In genomic region chr5:73312146-73312871, GRCh38 we compare ENCODE assay signal across 9 cellular contexts.
DNase-seq lines count a peak whose midpoint lies in the region; ATAC-seq and TF ChIP-seq lines count a peak whose summit lies in the region.
"Had no signal": no experiment of that assay in that cellular context is flagged by ENCODE, and none has a peak within 500 bp of the region (broad histone marks: within the 10 kb centered on the region; RNA-seq: fewer than 3 reads in every experiment).

No MANE protein-coding gene starts in this region.

- peak; percentile 63 for TF ChIP-seq CTCF in fibroblast of the aortic adventitia (IDR thresholded peaks at IDR 0.05; ENCODE audit: insufficient read depth, low read length)

- H3K9ac ChIP-seq in subcutaneous abdominal adipose tissue (ENCODE audit: low read length in 5 of 5): no peak overlapping the region

- no peaks in the 10 kb centered on the region for H3K9me3 Mint-ChIP-seq in activated T-cell treated with anti-CD3 and anti-CD28 coated beads, Interleukin-2, amount 50 U/mL, for 72 hours

- H3K36me3 Mint-ChIP-seq in activated T-cell treated with anti-CD3 and anti-CD28 coated beads, Interleukin-2, amount 50 U/mL, for 72 hours (ENCODE audit: insufficient read depth in 2 of 2): no peaks in the 10 kb centered on the region
- H3K36me3 Mint-ChIP-seq: IgD-negative memory B cell had no signal

- peaks cover 0 to 27% (median 18%) of the 10 kb centered on the region in 5 donors for H3K4me1 ChIP-seq in subcutaneous abdominal adipose tissue (ENCODE audit: control insufficient read depth in 5 of 5, insufficient read depth in 5 of 5, low read length in 5 of 5)

- DNase-seq in activated T-cell treated with anti-CD3 and anti-CD28 coated beads, Interleukin-2, amount 50 U/mL, for 72 hours: peak; percentile 31 to 51
- DNase-seq in activated T-cell treated with anti-CD3 and anti-CD28 coated beads for 4 hours (no peak), fibroblast of the aortic adventitia (ENCODE audit: low read depth) (peak; percentile 89), SKM-1 treated with dmso at 0.1 percent for 144 hours (lab: John Stamatoyannopoulos, UW; ENCODE audit: unreplicated experiment) (no peak), NCI-H128 (lab: John Stamatoyannopoulos, UW; ENCODE audit: unreplicated experiment) (no peak)

- no peaks in the 10 kb centered on the region for H3K36me3 ChIP-seq in subcutaneous abdominal adipose tissue (ENCODE audit: control insufficient read depth in 5 of 5, insufficient read depth in 5 of 5, low read length in 5 of 5)

- H3K27ac ChIP-seq in subcutaneous abdominal adipose tissue (ENCODE audit: low read depth, low read length): peak overlapping the region; percentile 3

- H3K4me3 Mint-ChIP-seq in activated T-cell treated with anti-CD3 and anti-CD28 coated beads, Interleukin-2, amount 50 U/mL, for 72 hours: no peak overlapping the region
- H3K4me3 Mint-ChIP-seq: IgD-negative memory B cell had no signal

- peaks cover 95% of the 10 kb centered on the region for H3K27me3 Mint-ChIP-seq in activated T-cell treated with anti-CD3 and anti-CD28 coated beads, Interleukin-2, amount 50 U/mL, for 72 hours (ENCODE audit: low read depth)

- H3K4me3 ChIP-seq in fibroblast of the aortic adventitia (ENCODE audit: low read depth, low read length) (no peak overlapping the region), subcutaneous abdominal adipose tissue (ENCODE audit: low read depth in 1 of 5, low read length in 5 of 5) (peak overlapping the region in 1 of 5 donors; percentile 45)

- H3K27me3 ChIP-seq in subcutaneous abdominal adipose tissue (ENCODE audit: control insufficient read depth in 5 of 5, insufficient read depth in 4 of 5, low read length in 5 of 5): peaks cover 0 to 23% (median 0%) of the 10 kb centered on the region in 5 donors

- H3K27ac Mint-ChIP-seq in activated T-cell treated with anti-CD3 and anti-CD28 coated beads, Interleukin-2, amount 50 U/mL, for 72 hours: no peak overlapping the region
- H3K27ac Mint-ChIP-seq: IgD-negative memory B cell had no signal

- peaks cover 17% of the 10 kb centered on the region for H3K4me1 Mint-ChIP-seq in activated T-cell treated with anti-CD3 and anti-CD28 coated beads, Interleukin-2, amount 50 U/mL, for 72 hours (ENCODE audit: low read depth)
- H3K4me1 Mint-ChIP-seq: IgD-negative memory B cell had no signal

- peak; percentile 78 to 91 for ATAC-seq in activated T-cell treated with anti-CD3 and anti-CD28 coated beads, Interleukin-2, amount 50 U/mL, for 72 hours (replicated peaks in 1 of 2)
- ATAC-seq in SK-N-SH treated with all-trans-retinoic acid at 6 μM for 48 hours (peak; percentile 60), GM19467 (IDR thresholded peaks at IDR 0.05; ENCODE audit: unreplicated experiment) (no peak)

- no peaks in the 10 kb centered on the region for H3K9me3 ChIP-seq in subcutaneous abdominal adipose tissue (ENCODE audit: control insufficient read depth in 5 of 5, low read length in 5 of 5)

TF ChIP-seq in SK-N-SH treated with all-trans-retinoic acid at 6 μM for 48 hours, 23 proteins besides CTCF, POLR2A, EP300 and RAD21:
- TF ChIP-seq CSRNP3 (CRISPR knock-in tag; IDR thresholded peaks at IDR 0.05): no peak
- no peak for TF ChIP-seq ESRRG (CRISPR knock-in tag; IDR thresholded peaks at IDR 0.05)
- no peak for TF ChIP-seq TCF4 (CRISPR knock-in tag; IDR thresholded peaks at IDR 0.05; ENCODE audit: borderline replicate concordance)
- TF ChIP-seq ZFP3 (CRISPR knock-in tag; IDR thresholded peaks at IDR 0.05): no peak
- no peak for TF ChIP-seq ZNF565 (CRISPR knock-in tag; conservative IDR thresholded peaks at IDR 0.05; ENCODE audit: low read depth)
- TF ChIP-seq ZNF70 (CRISPR knock-in tag; IDR thresholded peaks at IDR 0.05): no peak
- no peak for TF ChIP-seq PATZ1 (CRISPR knock-in tag; IDR thresholded peaks at IDR 0.05; ENCODE audit: borderline replicate concordance)
- TF ChIP-seq TSHZ2 (CRISPR knock-in tag; IDR thresholded peaks at IDR 0.05): no peak
- no peak for TF ChIP-seq CREB5 (CRISPR knock-in tag; IDR thresholded peaks at IDR 0.05; ENCODE audit: low read depth)
- no peak for TF ChIP-seq RARB (CRISPR knock-in tag; IDR thresholded peaks at IDR 0.05)
- TF ChIP-seq BACH2 (CRISPR knock-in tag; IDR thresholded peaks at IDR 0.05; ENCODE audit: borderline replicate concordance): no peak
- TF ChIP-seq ZFP30 (CRISPR knock-in tag; IDR thresholded peaks at IDR 0.05): no peak
- no peak for TF ChIP-seq ZC3H10 (CRISPR knock-in tag; IDR thresholded peaks at IDR 0.05)
- no peak for TF ChIP-seq CSDC2 (CRISPR knock-in tag; IDR thresholded peaks at IDR 0.05)
- TF ChIP-seq GLIS3 (CRISPR knock-in tag; IDR thresholded peaks at IDR 0.05): no peak
TF ChIP-seq in SK-N-SH treated with all-trans-retinoic acid at 6 μM for 48 hours: peak in this region for 0.

Comparison
In these comparisons a context has a peak if more than half of its experiments do, and no peak if none do; other contexts are left out.
1. DNase-seq: peak in activated T-cell treated with anti-CD3 and anti-CD28 coated beads, Interleukin-2, amount 50 U/mL, for 72 hours (2 of 2) and fibroblast of the aortic adventitia (single experiment); none in activated T-cell treated with anti-CD3 and anti-CD28 coated beads for 4 hours (single experiment), SKM-1 treated with dmso at 0.1 percent for 144 hours (single experiment) and NCI-H128 (single experiment).